Comparison of ENCODE assay signal across 17 cellular contexts in the genomic region with DNA sequence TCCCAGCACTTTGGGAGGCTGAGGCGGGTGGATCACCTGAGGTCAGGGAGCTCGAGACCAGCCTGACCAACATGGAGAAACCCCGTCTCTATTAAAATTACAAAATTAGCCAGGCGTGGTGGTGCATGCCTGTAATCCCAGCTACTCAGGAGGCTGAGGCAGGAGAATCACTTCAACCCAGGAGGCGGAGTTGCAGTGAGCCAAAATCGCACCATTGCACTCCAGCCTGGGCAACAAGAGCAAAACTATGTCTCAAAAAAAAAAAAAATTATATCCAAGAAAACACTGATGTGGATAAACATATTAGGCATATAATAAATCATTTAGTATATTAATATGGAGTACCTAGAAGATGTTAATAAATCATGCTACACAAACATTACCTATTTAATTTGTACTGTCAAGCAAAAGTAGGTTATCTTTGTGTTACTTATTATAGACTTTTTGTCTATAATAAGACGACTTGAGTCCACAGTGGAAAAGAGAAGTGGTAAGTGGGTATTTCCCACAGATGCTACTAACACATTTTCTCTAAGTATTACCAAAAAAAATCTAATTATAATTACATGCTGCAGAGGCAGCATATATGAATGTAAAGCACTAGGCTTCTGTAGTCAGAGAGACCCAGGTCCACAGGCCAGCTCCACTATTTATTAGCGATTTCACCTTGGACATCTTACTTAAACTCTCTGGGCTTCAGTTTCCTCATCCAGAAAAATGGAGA. TPM values are rescaled to one million over a fixed set of nuclear protein-coding genes. Genes with fewer than 3 reads are reported as not detected.
A peak's percentile ranks its signal among the peaks of the same experiment; 100 is the strongest.
DNase-seq lines count a peak whose midpoint lies in the region; ATAC-seq, FAIRE-seq and TF ChIP-seq lines count a peak whose summit lies in the region.
"Had no signal": no experiment of that assay in that cellular context is flagged by ENCODE, and none has a peak within 500 bp of the region (broad histone marks: within the 10 kb centered on the region; RNA-seq: fewer than 3 reads in every experiment).

No MANE protein-coding gene starts in this region.

- TF ChIP-seq CTCF in left ventricle myocardium inferior (IDR thresholded peaks at IDR 0.05; ENCODE audit: borderline replicate concordance) (no peak), OCI-LY1 (IDR thresholded peaks at IDR 0.05; ENCODE audit: low read length) (no peak), MM.1S (IDR thresholded peaks at IDR 0.05; ENCODE audit: low read length) (no peak)

- 0 out of 2 replicates have a peak, but pooled peaks cover 5% of the 10 kb centered on the region for H3F3A ChIP-seq in OCI-LY1 (ENCODE audit: insufficient read depth, low read length)
- no peaks in the 10 kb centered on the region for H3F3A ChIP-seq in MM.1S (ENCODE audit: insufficient read depth, low read length)

- H3K9me2 ChIP-seq in OCI-LY1 (ENCODE audit: low read depth, low read length) (no peaks in the 10 kb centered on the region), MM.1S (replicated peaks; ENCODE audit: insufficient read depth, low read length) (no peaks in the 10 kb centered on the region)

- H3K4me1 ChIP-seq in left ventricle myocardium inferior (peaks cover 54% of the 10 kb centered on the region), OCI-LY1 (ENCODE audit: insufficient read depth, low read length, severe bottlenecking) (peaks cover 70% of the 10 kb centered on the region), mesenchymal stem cell (ENCODE audit: control insufficient read depth, insufficient read depth, low read depth, low read length) (peaks cover 11% of the 10 kb centered on the region), MM.1S (ENCODE audit: low read length) (no peaks in the 10 kb centered on the region)

- no peak overlapping the region for H3K14ac ChIP-seq in mesenchymal stem cell (ENCODE audit: low read length in 2 of 2)

- H3K27me3 ChIP-seq in left ventricle myocardium inferior (ENCODE audit: low read depth) (no peaks in the 10 kb centered on the region), OCI-LY1 (ENCODE audit: insufficient read depth, low read length) (no peaks in the 10 kb centered on the region), mesenchymal stem cell (ENCODE audit: control insufficient read depth in 1 of 2, insufficient read depth in 1 of 2, low read length in 2 of 2) (no peaks in the 10 kb centered on the region), MM.1S (replicated peaks; ENCODE audit: insufficient read depth, low read length) (no peaks in the 10 kb centered on the region)
- H3K27me3 ChIP-seq: right lobe of liver, tibial artery had no signal

- WGBS in mesenchymal stem cell: 98% methylated on average over 7 of the region's 8 CpGs

- H4K91ac ChIP-seq in mesenchymal stem cell (ENCODE audit: low read length): no peak overlapping the region

- H3K4ac ChIP-seq in mesenchymal stem cell (ENCODE audit: low read depth in 1 of 2, low read length in 2 of 2): no peak overlapping the region

- no peak for FAIRE-seq in HTR-8/SVneo (lab: Jason Lieb, UNC)
- FAIRE-seq: A204.1, bronchial epithelial cell had no signal

- H4K20me1 ChIP-seq in OCI-LY1 (ENCODE audit: insufficient read depth, low read length): no peaks in the 10 kb centered on the region
- no peaks in the 10 kb centered on the region for H4K20me1 ChIP-seq in MM.1S (ENCODE audit: insufficient read depth, low read length)

- H2AFZ ChIP-seq in OCI-LY1 (ENCODE audit: low read length) (no peak overlapping the region), mesenchymal stem cell (ENCODE audit: low read depth, low read length) (no peak overlapping the region), MM.1S (ENCODE audit: low read length) (no peak overlapping the region)

- ATAC-seq in left ventricle myocardium superior: no peak
- no peak for ATAC-seq in HG03439 (IDR thresholded peaks at IDR 0.05; ENCODE audit: unreplicated experiment)

- H3K4me2 ChIP-seq in OCI-LY1 (ENCODE audit: low read length) (peak overlapping the region; percentile 60), mesenchymal stem cell (ENCODE audit: low read length, poor library complexity, severe bottlenecking) (no peak overlapping the region), MM.1S (ENCODE audit: low read depth, low read length) (no peak overlapping the region)

- H3K79me1 ChIP-seq in mesenchymal stem cell (replicated peaks; ENCODE audit: low read length, poor library complexity, severe bottlenecking): peaks cover 4% of the 10 kb centered on the region

- H3K18ac ChIP-seq in mesenchymal stem cell (ENCODE audit: low read depth in 1 of 2, low read length in 2 of 2): no peak overlapping the region

- no peak overlapping the region for H2BK15ac ChIP-seq in mesenchymal stem cell (ENCODE audit: low read depth, poor library complexity, severe bottlenecking)

- H2AK5ac ChIP-seq in mesenchymal stem cell (ENCODE audit: low read length, severe bottlenecking): no peak overlapping the region

- H2BK5ac ChIP-seq in mesenchymal stem cell (ENCODE audit: low read depth, low read length, poor library complexity, severe bottlenecking): no peak overlapping the region

- DNase-seq in left ventricle myocardium inferior (no peak), left ventricle myocardium superior (no peak), mesenchymal stem cell (no peak), MM.1S (no peak), HTR-8/SVneo (ENCODE audit: insufficient read length, low spot score) (no peak)
- no peak for DNase-seq in activated CD4-positive, CD25-positive, alpha-beta regulatory T cell (lab: John Stamatoyannopoulos, UW)
- DNase-seq: activated CD4-positive, alpha-beta T cell treated with anti-CD3 and anti-CD28 coated beads, Interleukin-2, amount 50 U/mL, for 1 hour; activated effector memory CD4-positive, alpha-beta T cell treated with Interleukin-2 at 50 U/mL for 16 hours; DMS153; NCI-H1694; NCI-H82; right lobe of liver; tibial artery had no signal

- intact Hi-C loops in left ventricle myocardium inferior (cut with micrococcal nuclease) (no loop called here), left ventricle myocardium superior (cut with micrococcal nuclease) (loop anchor here (10.0 kb wide), 1 partner anchor 70 kb away; no protein-coding TSS in a partner anchor)

- peak overlapping the region; percentile 35 for H3K9ac ChIP-seq in OCI-LY1 (ENCODE audit: low read length)
- H3K9ac ChIP-seq in mesenchymal stem cell (ENCODE audit: low read length): peak overlapping the region; percentile 89
- H3K9ac ChIP-seq in MM.1S (ENCODE audit: low read length): no peak overlapping the region

- H3K79me2 ChIP-seq in OCI-LY1 (ENCODE audit: insufficient read depth, low read length) (peaks cover 28% of the 10 kb centered on the region), MM.1S (ENCODE audit: low read length) (no peaks in the 10 kb centered on the region)

- no peak overlapping the region for H3K23ac ChIP-seq in mesenchymal stem cell (ENCODE audit: low read length in 2 of 2)

- H3K27ac ChIP-seq in left ventricle myocardium inferior (replicated peaks) (peak overlapping the region; percentile 78), OCI-LY1 (ENCODE audit: low read depth, low read length, poor library complexity, severe bottlenecking) (peak overlapping the region; percentile 96), mesenchymal stem cell (ENCODE audit: low read length, poor library complexity, severe bottlenecking) (no peak overlapping the region), MM.1S (ENCODE audit: low read length) (no peak overlapping the region)
- H3K27ac ChIP-seq: right lobe of liver had no signal

- H3K4me3 ChIP-seq in left ventricle myocardium inferior (no peak overlapping the region), OCI-LY1 (ENCODE audit: low read depth, low read length, poor library complexity, severe bottlenecking) (peak overlapping the region; percentile 15), mesenchymal stem cell (ENCODE audit: insufficient read depth in 1 of 2, low read depth in 1 of 2, low read length in 2 of 2) (no peak overlapping the region), MM.1S (ENCODE audit: low read length) (no peak overlapping the region)
- H3K4me3 ChIP-seq: right lobe of liver, tibial artery had no signal

- no peak overlapping the region for H2BK12ac ChIP-seq in mesenchymal stem cell (ENCODE audit: low read length in 2 of 2)

- H3K9me3 ChIP-seq in left ventricle myocardium inferior (replicated peaks) (no peaks in the 10 kb centered on the region), OCI-LY1 (ENCODE audit: low read length) (no peaks in the 10 kb centered on the region), mesenchymal stem cell (ENCODE audit: control insufficient read depth, low read length) (no peaks in the 10 kb centered on the region), MM.1S (replicated peaks; ENCODE audit: insufficient read depth, low read length) (no peaks in the 10 kb centered on the region)
- H3K9me3 ChIP-seq: right lobe of liver, tibial artery had no signal

- no peak overlapping the region for H4K8ac ChIP-seq in mesenchymal stem cell (ENCODE audit: low read length)

- peaks cover 16% of the 10 kb centered on the region for H3K36me3 ChIP-seq in left ventricle myocardium inferior
- H3K36me3 ChIP-seq in OCI-LY1 (ENCODE audit: insufficient read depth, low read length): peaks cover 3% of the 10 kb centered on the region
- peaks cover 0 to 16% of the 10 kb centered on the region in 2 experiments for H3K36me3 ChIP-seq in mesenchymal stem cell (ENCODE audit: control insufficient read depth in 1 of 2, insufficient read depth in 2 of 2, low read depth in 1 of 2, low read length in 2 of 2)
- H3K36me3 ChIP-seq in MM.1S (replicated peaks; ENCODE audit: insufficient read depth, low read length): no peaks in the 10 kb centered on the region

- peak overlapping the region; percentile 42 for H2BK120ac ChIP-seq in mesenchymal stem cell (ENCODE audit: low read depth, low read length)

RNA-seq across cellular contexts. Expression of a gene that starts 34.5 kb away (rescaled TPM):
- total RNA-seq in left ventricle myocardium inferior (7.7 TPM), left ventricle myocardium superior (5.5 TPM)
- polyA plus RNA-seq in mesenchymal stem cell (2013, experiment 1 of 2): 15.3 TPM
- polyA plus RNA-seq in mesenchymal stem cell (2013, experiment 2 of 2): 14.3 TPM

Comparison
In these comparisons a context has a peak if more than half of its experiments do, and no peak if none do; other contexts are left out.
1. H3K27ac ChIP-seq: peak in left ventricle myocardium inferior (single experiment) and OCI-LY1 (single experiment); none in mesenchymal stem cell (single experiment) and MM.1S (single experiment).